23 cellular contexts compared by ENCODE assay signal in genomic region chr7:139704308-139704879, GRCh38.
DNase-seq lines count a peak whose midpoint lies in the region; ATAC-seq and TF ChIP-seq lines count a peak whose summit lies in the region.
"Had no signal": no experiment of that assay in that cellular context is flagged by ENCODE, and none has a peak within 500 bp of the region (broad histone marks: within the 10 kb centered on the region; RNA-seq: fewer than 3 reads in every experiment).

No MANE protein-coding gene starts in this region.

- peaks cover 10% of the 10 kb centered on the region for H3K4me1 ChIP-seq in ACC112 (ENCODE audit: control insufficient read depth, insufficient read depth, low read length, unreplicated experiment)
- peaks cover 75 to 100% (median 100%) of the 10 kb centered on the region in 10 experiments for H3K4me1 ChIP-seq in BLaER1 treated with 17β-estradiol and CSF1 and Interleukin-3, amounts not matched to agents 10 nM and 100 nM
- H3K4me1 ChIP-seq: HAP-1, uterus had no signal

- H3K4me3 ChIP-seq in ACC112 (ENCODE audit: low read depth, low read length), result no peak overlapping the region
- H3K4me3 ChIP-seq in BLaER1 treated with 17β-estradiol and CSF1 and Interleukin-3, amounts not matched to agents 10 nM and 100 nM, result no peak overlapping the region
- H3K4me3 ChIP-seq: cardiac muscle cell, HAP-1, hepatocyte, sigmoid colon, uterus had no signal

- H3K4me1 Mint-ChIP-seq in natural killer cell, result peaks cover 44 to 57% of the 10 kb centered on the region in 2 donors

- peak overlapping the region; percentile 56 to 68 for H3K27ac Mint-ChIP-seq in natural killer cell
- H3K27ac Mint-ChIP-seq: activated naive CD4-positive, alpha-beta T cell treated with anti-CD3 and anti-CD28 coated beads for 36 hours; CD8-positive, alpha-beta memory T cell had no signal

- H3K27ac ChIP-seq in ACC112 (ENCODE audit: low read depth, low read length), result peak overlapping the region; percentile 48
- peak overlapping the region in 4 of 11 experiments; percentile 8 to 33 (median 19); a peak in 6 of 22 replicates for H3K27ac ChIP-seq in BLaER1 treated with 17β-estradiol and CSF1 and Interleukin-3, amounts not matched to agents 10 nM and 100 nM
- peak overlapping the region; percentile 48 for H3K27ac ChIP-seq in cingulate gyrus (ENCODE audit: low read depth, low read length)
- H3K27ac ChIP-seq: epithelial cell of prostate, hepatocyte, parathyroid adenoma, sigmoid colon had no signal

- no peaks in the 10 kb centered on the region for H3K9me3 Mint-ChIP-seq in natural killer cell
- H3K9me3 Mint-ChIP-seq: activated naive CD4-positive, alpha-beta T cell treated with anti-CD3 and anti-CD28 coated beads for 36 hours; activated T-cell treated with anti-CD3 and anti-CD28 coated beads, Interleukin-2, amount 50 U/mL, for 4 hours; CD8-positive, alpha-beta memory T cell; naive thymus-derived CD8-positive, alpha-beta T cell had no signal

- H3K79me2 ChIP-seq in ACC112 (ENCODE audit: control insufficient read depth, insufficient read depth, low read length, unreplicated experiment), result peaks cover 97% of the 10 kb centered on the region

- H2AFZ ChIP-seq in ACC112 (ENCODE audit: low read length, unreplicated experiment), result no peak overlapping the region
- H2AFZ ChIP-seq: hepatocyte, parathyroid adenoma had no signal

- DNase-seq in natural killer cell (no peak), OCI-M1 (lab: John Stamatoyannopoulos, UW) (no peak), NCI-H345 (lab: John Stamatoyannopoulos, UW) (no peak)
- DNase-seq: activated naive CD4-positive, alpha-beta T cell treated with anti-CD3 and anti-CD28 coated beads for 36 hours; activated T-cell treated with anti-CD3 and anti-CD28 coated beads, Interleukin-2, amount 50 U/mL, for 4 hours; CD8-positive, alpha-beta memory T cell; DMS153; KG1; naive thymus-derived CD8-positive, alpha-beta T cell; NCI-H1694 treated with DMSO at 0.1 percent for 48 hours; NCI-H69; sigmoid colon; stimulated activated CD4-positive, alpha-beta T cell treated with anti-CD3 and anti-CD28 coated beads, Interleukin-15, amount 100 ng/mL, for 24 hours; uterus had no signal

- no peaks in the 10 kb centered on the region for H3K9me3 ChIP-seq in BLaER1 treated with 17β-estradiol and CSF1 and Interleukin-3, amounts not matched to agents 10 nM and 100 nM (replicated peaks in 1 of 11)
- H3K9me3 ChIP-seq: HAP-1, sigmoid colon, uterus had no signal

- H3K9ac ChIP-seq in BLaER1 treated with 17β-estradiol and CSF1 and Interleukin-3, amounts not matched to agents 10 nM and 100 nM, result no peak overlapping the region
- H3K9ac ChIP-seq: parathyroid adenoma had no signal

- no peak for TF ChIP-seq CTCF in natural killer cell (IDR thresholded peaks at IDR 0.05)

- intact Hi-C loops in natural killer cell (cut with micrococcal nuclease), result no loop called here

- H3K27me3 Mint-ChIP-seq in natural killer cell (ENCODE audit: low read depth in 2 of 2), result no peaks in the 10 kb centered on the region
- H3K27me3 Mint-ChIP-seq: CD8-positive, alpha-beta memory T cell; naive thymus-derived CD8-positive, alpha-beta T cell had no signal

- H4K20me1 ChIP-seq in BLaER1 treated with 17β-estradiol and CSF1 and Interleukin-3, amounts not matched to agents 10 nM and 100 nM, result peaks cover 3 to 100% (median 96%) of the 10 kb centered on the region in 11 experiments; a peak in 21 of 22 replicates

- no peaks in the 10 kb centered on the region for H3K27me3 ChIP-seq in ACC112 (ENCODE audit: insufficient read depth, low read length)
- no peaks in the 10 kb centered on the region for H3K27me3 ChIP-seq in BLaER1 treated with 17β-estradiol and CSF1 and Interleukin-3, amounts not matched to agents 10 nM and 100 nM
- H3K27me3 ChIP-seq: cardiac muscle cell, hepatocyte, sigmoid colon, uterus had no signal

- H3K4me2 ChIP-seq in BLaER1 treated with 17β-estradiol and CSF1 and Interleukin-3, amounts not matched to agents 10 nM and 100 nM, result peak overlapping the region; percentile 42 to 81 (median 72); a peak in 21 of 22 replicates
- H3K4me2 ChIP-seq: hepatocyte had no signal

- H3K4me3 Mint-ChIP-seq in natural killer cell, result no peak overlapping the region
- H3K4me3 Mint-ChIP-seq: activated naive CD4-positive, alpha-beta T cell treated with anti-CD3 and anti-CD28 coated beads for 36 hours; activated T-cell treated with anti-CD3 and anti-CD28 coated beads, Interleukin-2, amount 50 U/mL, for 4 hours; CD8-positive, alpha-beta memory T cell; naive thymus-derived CD8-positive, alpha-beta T cell had no signal

- H3K36me3 ChIP-seq in ACC112 (ENCODE audit: insufficient read depth, low read length), result peaks cover 39% of the 10 kb centered on the region
- peaks cover 10 to 85% (median 48%) of the 10 kb centered on the region in 11 experiments; a peak in 20 of 22 replicates for H3K36me3 ChIP-seq in BLaER1 treated with 17β-estradiol and CSF1 and Interleukin-3, amounts not matched to agents 10 nM and 100 nM
- H3K36me3 ChIP-seq: cardiac muscle cell, HAP-1, uterus had no signal

- no peak for ATAC-seq in natural killer cell
- no peak for ATAC-seq in HG03108 (IDR thresholded peaks at IDR 0.05; ENCODE audit: unreplicated experiment)
- ATAC-seq: activated T-cell treated with anti-CD3 and anti-CD28 coated beads, Interleukin-2, amount 50 U/mL, for 4 hours; naive thymus-derived CD8-positive, alpha-beta T cell had no signal

- no peaks in the 10 kb centered on the region for H3K36me3 Mint-ChIP-seq in natural killer cell
